ENCODE assay signal across 7 cellular contexts in genomic region chr3:81554348-81554747, GRCh38.
DNase-seq lines count a peak whose midpoint lies in the region; ATAC-seq, FAIRE-seq and TF ChIP-seq lines count a peak whose summit lies in the region.

No MANE protein-coding gene starts in this region.

- no peak overlapping the region for H3K27ac Mint-ChIP-seq in stimulated activated memory B cell treated with anti-CD40 and anti-IgM and Interleukin-4, amounts not matched to agents 10 μg/mL and 1 μg/mL and 100 μg/mL, for 72 hours

- H3K9me3 Mint-ChIP-seq in stimulated activated memory B cell treated with anti-CD40 and anti-IgM and Interleukin-4, amounts not matched to agents 10 μg/mL and 1 μg/mL and 100 μg/mL, for 72 hours, result peaks cover 8% of the 10 kb centered on the region

- DNase-seq in astrocyte of the hippocampus (ENCODE audit: low read depth, low spot score) (peak; percentile 74), retinal pigment epithelial cell (ENCODE audit: low read depth) (peak; percentile 13), RCC 7860 (ENCODE audit: low spot score) (no peak), head of caudate nucleus (no peak)

- intact Hi-C loops in head of caudate nucleus (cut with DNase I), result no loop called here

- no peak overlapping the region for H3K4me3 Mint-ChIP-seq in stimulated activated memory B cell treated with anti-CD40 and anti-IgM and Interleukin-4, amounts not matched to agents 10 μg/mL and 1 μg/mL and 100 μg/mL, for 72 hours

- no peak overlapping the region for H3K4me3 ChIP-seq in retinal pigment epithelial cell (ENCODE audit: low read length)

- no peak for FAIRE-seq in RCC 7860 (lab: Jason Lieb, UNC)

- no peak for TF ChIP-seq CTCF in retinal pigment epithelial cell (conservative IDR thresholded peaks at IDR 0.05; ENCODE audit: low read depth, low read length)

- H3K4me1 Mint-ChIP-seq in stimulated activated memory B cell treated with anti-CD40 and anti-IgM and Interleukin-4, amounts not matched to agents 10 μg/mL and 1 μg/mL and 100 μg/mL, for 72 hours, result no peaks in the 10 kb centered on the region

- peaks cover 31% of the 10 kb centered on the region for H3K36me3 Mint-ChIP-seq in stimulated activated memory B cell treated with anti-CD40 and anti-IgM and Interleukin-4, amounts not matched to agents 10 μg/mL and 1 μg/mL and 100 μg/mL, for 72 hours

- ATAC-seq in GM19468 (IDR thresholded peaks at IDR 0.05; ENCODE audit: extremely low read depth, unreplicated experiment) (peak; percentile 35), HG03159 (IDR thresholded peaks at IDR 0.05; ENCODE audit: unreplicated experiment) (peak; percentile 69)
- no peak for ATAC-seq in stimulated activated memory B cell treated with anti-CD40 and anti-IgM and Interleukin-4, amounts not matched to agents 10 μg/mL and 1 μg/mL and 100 μg/mL, for 72 hours

- H3K27me3 Mint-ChIP-seq in stimulated activated memory B cell treated with anti-CD40 and anti-IgM and Interleukin-4, amounts not matched to agents 10 μg/mL and 1 μg/mL and 100 μg/mL, for 72 hours, result no peaks in the 10 kb centered on the region

Comparison
In these comparisons a context has a peak if more than half of its experiments do, and no peak if none do; other contexts are left out.
1. DNase-seq: peak in astrocyte of the hippocampus (single experiment) and retinal pigment epithelial cell (single experiment); none in RCC 7860 (single experiment) and head of caudate nucleus (0 of 42).